1 cellular context compared by ENCODE assay signal in the genomic region with DNA sequence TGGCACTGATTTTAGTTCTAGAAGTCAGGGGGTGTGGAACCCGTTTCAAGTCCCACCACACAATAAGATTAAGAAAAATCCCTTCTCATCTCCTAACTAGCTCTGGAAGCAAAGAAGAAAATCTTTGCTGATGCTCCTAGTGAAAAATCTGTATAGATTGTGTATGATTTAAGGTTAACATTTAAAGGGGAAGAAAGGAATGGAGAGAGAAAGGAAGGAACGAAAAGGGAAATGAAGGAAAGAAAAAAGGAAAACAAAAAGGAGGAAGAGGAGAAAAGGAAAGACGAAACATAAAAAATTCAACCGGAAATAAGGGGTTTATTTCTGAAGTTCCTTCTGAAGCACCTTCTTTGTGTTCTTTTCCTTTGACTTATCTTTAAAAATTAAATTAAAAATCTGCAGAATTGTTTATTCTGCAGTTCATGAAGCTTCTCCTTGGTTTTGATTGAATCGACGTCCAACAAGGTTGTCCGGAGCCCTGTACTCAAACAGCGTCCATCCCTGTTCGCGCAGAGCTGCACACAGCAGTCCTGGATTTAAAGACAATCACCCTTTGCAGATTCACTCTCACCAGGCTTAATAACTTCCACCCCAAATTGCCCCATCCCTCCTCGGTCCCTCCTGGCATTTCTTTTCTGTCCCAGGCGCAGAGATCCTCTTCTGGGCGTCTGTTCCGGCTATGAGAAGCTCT.
TF ChIP-seq lines count a peak whose summit lies in the region.

No MANE protein-coding gene starts in this region.

TF ChIP-seq in endothelial cell of umbilical vein, 7 proteins besides CTCF, POLR2A, EP300 and RAD21:
- TF ChIP-seq POLR2AphosphoS5 (IDR thresholded peaks at IDR 0.05; ENCODE audit: insufficient read depth, low read depth, low read length) (no peak), EZH2 (IDR thresholded peaks at IDR 0.05; ENCODE audit: borderline replicate concordance, low read depth, low read length, severe bottlenecking) (peak; percentile 46)
